In genomic region chr15:81311834-81312459, GRCh38 we compare ENCODE assay signal across 9 cellular contexts. TPM values are rescaled to one million over a fixed set of nuclear protein-coding genes. Genes with fewer than 3 reads are reported as not detected.
DNase-seq lines count a peak whose midpoint lies in the region; ATAC-seq, FAIRE-seq and TF ChIP-seq lines count a peak whose summit lies in the region.
"Had no signal": no experiment of that assay in that cellular context is flagged by ENCODE, and none has a peak within 500 bp of the region (broad histone marks: within the 10 kb centered on the region; RNA-seq: fewer than 3 reads in every experiment).

No MANE protein-coding gene starts in this region.

- no peaks in the 10 kb centered on the region for H3K27me3 Mint-ChIP-seq in activated naive CD4-positive, alpha-beta T cell treated with anti-CD3 and anti-CD28 coated beads for 36 hours (ENCODE audit: low read depth)

- H3K9me3 ChIP-seq in gastroesophageal sphincter (no peaks in the 10 kb centered on the region), upper lobe of right lung (no peaks in the 10 kb centered on the region), PC-9 (ENCODE audit: insufficient read depth, low read depth) (no peaks in the 10 kb centered on the region)

- POLR2A ChIA-PET in HEK293T (lab: Yijun Ruan, JAX): interaction anchor here (1.8 kb wide), 1 partner anchor 12 kb away, joined by 9 read pairs; the partner anchor contains the start of gene STARD5
- POLR2A ChIA-PET in PC-9 (lab: Charles Lee; ENCODE audit: unreplicated experiment): no interaction called here

- H3K36me3 Mint-ChIP-seq in activated naive CD4-positive, alpha-beta T cell treated with anti-CD3 and anti-CD28 coated beads for 36 hours (ENCODE audit: low read depth): peaks cover 73% of the 10 kb centered on the region

- CTCF ChIA-PET in activated naive CD4-positive, alpha-beta T cell treated with anti-CD3 and anti-CD28 coated beads for 36 hours (lab: Charles Lee): interaction anchor here (0.7 to 1.8 kb wide), 4 partner anchors 15 to 36 kb away, joined by 3 to 7 read pairs (median 4); no protein-coding TSS in a partner anchor
- CTCF ChIA-PET in HEK293T (lab: Yijun Ruan, JAX): no interaction called here
- CTCF ChIA-PET in PC-9 (lab: Charles Lee): no interaction called here

- H3K4me3 Mint-ChIP-seq in activated naive CD4-positive, alpha-beta T cell treated with anti-CD3 and anti-CD28 coated beads for 36 hours: no peak overlapping the region

- H4K20me1 ChIP-seq in PC-9 (ENCODE audit: insufficient read depth): no peaks in the 10 kb centered on the region

- H3K4me1 Mint-ChIP-seq in activated naive CD4-positive, alpha-beta T cell treated with anti-CD3 and anti-CD28 coated beads for 36 hours (ENCODE audit: low read depth): peaks cover 71% of the 10 kb centered on the region

- no peak for FAIRE-seq in frontal cortex (lab: Jason Lieb, UNC)

- H3K27me3 ChIP-seq in gastroesophageal sphincter (no peaks in the 10 kb centered on the region), upper lobe of right lung (no peaks in the 10 kb centered on the region), PC-9 (ENCODE audit: insufficient read depth, low read depth) (no peaks in the 10 kb centered on the region)

- H3K27ac Mint-ChIP-seq in activated naive CD4-positive, alpha-beta T cell treated with anti-CD3 and anti-CD28 coated beads for 36 hours: peak overlapping the region; percentile 60

- TF ChIP-seq CTCF in gastroesophageal sphincter (IDR thresholded peaks at IDR 0.05) (no peak), upper lobe of right lung (IDR thresholded peaks at IDR 0.05) (no peak), PC-9 (conservative IDR thresholded peaks at IDR 0.05) (no peak)

- DNase-seq in activated naive CD4-positive, alpha-beta T cell treated with anti-CD3 and anti-CD28 coated beads for 36 hours: no peak
- DNase-seq in activated naive CD4-positive, alpha-beta T cell (lab: John Stamatoyannopoulos, UW): no peak
- DNase-seq in NOMO-1 treated with dmso at 0.1 percent for 144 hours (lab: John Stamatoyannopoulos, UW; ENCODE audit: unreplicated experiment) (peak; percentile 82), upper lobe of right lung (no peak), HEK293T (ENCODE audit: extremely low spot score) (no peak), PC-9 (no peak), frontal cortex (ENCODE audit: low spot score in 2 of 2) (no peak)
- DNase-seq: COR-L47 had no signal

- TF ChIP-seq EP300 in gastroesophageal sphincter (IDR thresholded peaks at IDR 0.05): no peak

- H3K79me2 ChIP-seq in PC-9 (ENCODE audit: low read depth): no peaks in the 10 kb centered on the region

- H3K4me1 ChIP-seq in gastroesophageal sphincter: peaks cover 0 to 26% (median 17%) of the 10 kb centered on the region in 3 donors
- peaks cover 16% of the 10 kb centered on the region for H3K4me1 ChIP-seq in upper lobe of right lung
- no peaks in the 10 kb centered on the region for H3K4me1 ChIP-seq in PC-9 (replicated peaks; ENCODE audit: insufficient read depth)

- WGBS in gastroesophageal sphincter (ENCODE audit: low coverage in 1 of 2), 2 donors: 73 to 79% methylated on average over 7 of the region's 10 CpGs

- no peaks in the 10 kb centered on the region for H3F3A ChIP-seq in PC-9 (ENCODE audit: insufficient read depth, low read depth)

- peak overlapping the region in 3 of 4 donors; percentile 60 to 75 (median 69) for H3K27ac ChIP-seq in gastroesophageal sphincter
- H3K27ac ChIP-seq in upper lobe of right lung: peak overlapping the region; percentile 75
- no peak overlapping the region for H3K27ac ChIP-seq in PC-9

- H3K4me2 ChIP-seq in PC-9: no peak overlapping the region

- TF ChIP-seq POLR2A in gastroesophageal sphincter (IDR thresholded peaks at IDR 0.05): no peak

- BruUV-seq in PC-9 (replicated peaks; lab: Mats Ljungman, UMichigan): no TSS peak

- ATAC-seq in gastroesophageal sphincter: peak; percentile 35
- ATAC-seq in upper lobe of right lung: peak; percentile 78

- H3K9me2 ChIP-seq in PC-9 (ENCODE audit: insufficient read depth): no peaks in the 10 kb centered on the region

- H3K9me3 Mint-ChIP-seq in activated naive CD4-positive, alpha-beta T cell treated with anti-CD3 and anti-CD28 coated beads for 36 hours: no peaks in the 10 kb centered on the region

- H2AFZ ChIP-seq in PC-9: no peak overlapping the region

- intact Hi-C loops in activated naive CD4-positive, alpha-beta T cell treated with anti-CD3 and anti-CD28 coated beads for 36 hours (cut with micrococcal nuclease): no loop called here
- intact Hi-C loops in upper lobe of right lung (cut with DNase I): no loop called here
- intact Hi-C loops in PC-9 (cut with micrococcal nuclease; ENCODE audit: unreplicated experiment): no loop called here

- peaks cover 0 to 60% of the 10 kb centered on the region in 2 donors for H3K36me3 ChIP-seq in gastroesophageal sphincter
- peaks cover 35% of the 10 kb centered on the region for H3K36me3 ChIP-seq in upper lobe of right lung
- no peaks in the 10 kb centered on the region for H3K36me3 ChIP-seq in PC-9 (ENCODE audit: low read depth)

- H3K4me3 ChIP-seq in gastroesophageal sphincter: no peak overlapping the region
- no peak overlapping the region for H3K4me3 ChIP-seq in upper lobe of right lung
- no peak overlapping the region for H3K4me3 ChIP-seq in PC-9

TF ChIP-seq in HEK293T, 16 proteins besides CTCF, POLR2A, EP300 and RAD21:
- no peak for TF ChIP-seq SUZ12 (IDR thresholded peaks at IDR 0.05)
- no peak for TF ChIP-seq HDGF (IDR thresholded peaks at IDR 0.05; ENCODE audit: borderline replicate concordance)
- no peak for TF ChIP-seq LEF1 (IDR thresholded peaks at IDR 0.05; ENCODE audit: borderline replicate concordance)
TF ChIP-seq in HEK293T: peak in this region for 0.

RNA-seq across cellular contexts. Expression of gene STARD5, which starts 12.0 kb away (rescaled TPM):
- total RNA-seq in activated naive CD4-positive, alpha-beta T cell treated with anti-CD3 and anti-CD28 coated beads for 36 hours: 10 to 100 TPM; 10.1 to 11.7 TPM
- total RNA-seq in gastroesophageal sphincter (1 to 10 TPM; 1.3 to 6.7 (median 4.1) TPM), upper lobe of right lung (5.4 TPM), PC-9 (2021) (0.41 and 0.80 TPM in 2 replicates), frontal cortex (3.3 TPM)
